20 cellular contexts compared by ENCODE assay signal in the genomic region with DNA sequence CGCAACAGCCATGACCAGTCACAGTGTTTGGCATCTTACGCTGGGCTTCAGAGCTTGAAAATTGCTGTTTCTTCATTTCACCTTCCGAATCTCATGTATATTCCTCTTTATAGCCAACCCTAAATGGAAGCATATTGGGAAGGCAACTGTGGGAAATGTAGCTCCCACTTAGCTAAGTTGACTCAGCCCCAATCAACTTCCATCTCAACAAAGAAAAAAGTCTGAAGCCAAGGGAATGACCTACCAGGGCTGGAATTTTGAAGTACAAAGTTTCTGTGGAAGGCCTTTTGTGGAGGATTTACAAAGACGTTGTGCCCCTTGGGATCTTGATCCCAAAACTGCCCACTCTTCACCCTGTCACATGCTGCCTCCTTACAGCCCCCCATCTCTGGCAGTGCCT.
"Had no signal": no experiment of that assay in that cellular context is flagged by ENCODE, and none has a peak within 500 bp of the region (broad histone marks: within the 10 kb centered on the region; RNA-seq: fewer than 3 reads in every experiment).

No MANE protein-coding gene starts in this region.

- H3K27me3 ChIP-seq: gastrocnemius medialis, neutrophil, transverse colon, vagina had no signal

- H3K27ac ChIP-seq: epithelial cell of prostate, gastrocnemius medialis, neutrophil, transverse colon, vagina, WERI-Rb-1 had no signal

- DNase-seq: activated CD4-positive, alpha-beta T cell treated with anti-CD3 and anti-CD28 coated beads, Interleukin-2, amount 50 U/mL, for 1 hour; activated CD4-positive, CD25-positive, alpha-beta regulatory T cell treated with anti-CD3 and anti-CD28 coated beads, Interleukin-2, amount 50 U/mL, for 72 hours; activated CD8-positive, alpha-beta T cell treated with anti-CD3 and anti-CD28 coated beads, Interleukin-2, amount 10 ng/mL, durations not matched to agents 7 days and 5 days; activated gamma-delta T cell; activated naive CD4-positive, alpha-beta T cell treated with anti-CD3 and anti-CD28 coated beads, Interleukin-2, amount 50 U/mL, for 16 hours; activated naive CD8-positive, alpha-beta T cell treated with anti-CD3 and anti-CD28 coated beads, Interleukin-2, amount 50 U/mL, for 24 hours; gastrocnemius medialis; hippocampal formation; stimulated activated CD4-positive, alpha-beta T cell treated with anti-CD3 and anti-CD28 coated beads, Interleukin-15, amount 100 ng/mL, for 24 hours; stimulated activated CD4-positive, alpha-beta T cell treated with anti-CD3 and anti-CD28 coated beads, Interleukin-2, amount 100 ng/mL, for 48 hours; stimulated activated CD8-positive, alpha-beta memory T cell treated with anti-CD3 and anti-CD28 coated beads, Interleukin-4, amount 100 ng/mL, for 48 hours; stimulated activated naive B cell treated with anti-CD40 and anti-IgM and Interleukin-4, amounts not matched to agents 10 μg/mL and 1 μg/mL and 100 μg/mL, for 72 hours; transverse colon; WERI-Rb-1 had no signal

- H3K9me3 ChIP-seq: gastrocnemius medialis, neutrophil, transverse colon, vagina had no signal

- ATAC-seq: activated CD8-positive, alpha-beta T cell treated with anti-CD3 and anti-CD28 coated beads, Interleukin-2, amount 10 ng/mL, durations not matched to agents 7 days and 5 days; activated naive CD8-positive, alpha-beta T cell treated with anti-CD3 and anti-CD28 coated beads, Interleukin-2, amount 50 U/mL, for 24 hours; gastrocnemius medialis; natural killer cell treated with Interleukin-12 subunit alpha and Interleukin-12 subunit beta and Interleukin-15 and Interleukin-18, amount 100 ng/mL, for 72 hours; sciatic nerve; stimulated activated naive B cell treated with anti-CD40 and anti-IgM and Interleukin-4, amounts not matched to agents 10 μg/mL and 1 μg/mL and 100 μg/mL, for 72 hours had no signal

- H3K4me3 ChIP-seq: gastrocnemius medialis, smooth muscle cell, transverse colon, vagina had no signal
